29 cellular contexts compared by ENCODE assay signal in genomic region chr15:57726411-57726810, GRCh38. TPM values are rescaled to one million over a fixed set of nuclear protein-coding genes. Genes with fewer than 3 reads are reported as not detected.
DNase-seq lines count a peak whose midpoint lies in the region; ATAC-seq and TF ChIP-seq lines count a peak whose summit lies in the region.
"Had no signal": no experiment of that assay in that cellular context is flagged by ENCODE, and none has a peak within 500 bp of the region (broad histone marks: within the 10 kb centered on the region; RNA-seq: fewer than 3 reads in every experiment).

No MANE protein-coding gene starts in this region.

- no peak overlapping the region for H3K27ac Mint-ChIP-seq in CD8-positive, alpha-beta memory T cell
- H3K27ac Mint-ChIP-seq: activated CD8-positive, alpha-beta T cell treated with anti-CD3 and anti-CD28 coated beads, Interleukin-2, amount 10 ng/mL, durations not matched to agents 7 days and 5 days; CD4-positive, CD25-positive, alpha-beta regulatory T cell; natural killer cell treated with Interleukin-12 subunit alpha and Interleukin-12 subunit beta and Interleukin-15 and Interleukin-18, amount 100 ng/mL, for 72 hours had no signal

- no peak overlapping the region for H3K4me3 Mint-ChIP-seq in CD8-positive, alpha-beta memory T cell
- H3K4me3 Mint-ChIP-seq: activated CD8-positive, alpha-beta T cell treated with anti-CD3 and anti-CD28 coated beads, Interleukin-2, amount 10 ng/mL, durations not matched to agents 7 days and 5 days; CD4-positive, CD25-positive, alpha-beta regulatory T cell; natural killer cell treated with Interleukin-12 subunit alpha and Interleukin-12 subunit beta and Interleukin-15 and Interleukin-18, amount 100 ng/mL, for 72 hours had no signal

- H3K4me1 ChIP-seq in adrenal gland (replicated peaks in 1 of 2), result no peaks in the 10 kb centered on the region
- H3K4me1 ChIP-seq in CD8-positive, alpha-beta memory T cell (ENCODE audit: insufficient read depth, low read length), result no peaks in the 10 kb centered on the region
- H3K4me1 ChIP-seq: colonic mucosa, lower lobe of right lung, Peyer's patch, upper lobe of left lung had no signal

- no peak for TF ChIP-seq CTCF in adrenal gland (IDR thresholded peaks at IDR 0.05)

- no peak overlapping the region for H3K4me3 ChIP-seq in adrenal gland
- no peak overlapping the region for H3K4me3 ChIP-seq in CD8-positive, alpha-beta memory T cell (ENCODE audit: low read length)
- H3K4me3 ChIP-seq: colonic mucosa, lower lobe of right lung, ovary, Peyer's patch, suprapubic skin, upper lobe of left lung had no signal

- H3K9me3 ChIP-seq in adrenal gland (replicated peaks in 1 of 3), result peaks cover 0 to 5% (median 0%) of the 10 kb centered on the region in 3 donors
- H3K9me3 ChIP-seq in CD8-positive, alpha-beta memory T cell (ENCODE audit: low read length), result no peaks in the 10 kb centered on the region
- H3K9me3 ChIP-seq: colonic mucosa, lower lobe of right lung, ovary, Peyer's patch, suprapubic skin, upper lobe of left lung had no signal

- CTCF ChIA-PET in CD8-positive, alpha-beta memory T cell (lab: Charles Lee), result no interaction called here

- intact Hi-C loops in adrenal gland (cut with DNase I), result no loop called here

- H3K36me3 Mint-ChIP-seq in CD8-positive, alpha-beta memory T cell, result peaks cover 10 to 20% (median 12%) of the 10 kb centered on the region in 3 donors
- H3K36me3 Mint-ChIP-seq: natural killer cell treated with Interleukin-12 subunit alpha and Interleukin-12 subunit beta and Interleukin-15 and Interleukin-18, amount 100 ng/mL, for 72 hours had no signal

- POLR2A ChIA-PET in CD8-positive, alpha-beta memory T cell (lab: Charles Lee), result no interaction called here

- WGBS in adrenal gland, 4 donors, result 76 to 96% (median 92%) methylated on average over 3 of the region's 3 CpGs

- no peaks in the 10 kb centered on the region for H3K36me3 ChIP-seq in adrenal gland (replicated peaks in 1 of 2)
- H3K36me3 ChIP-seq in CD8-positive, alpha-beta memory T cell (ENCODE audit: insufficient read depth, low read length), result no peaks in the 10 kb centered on the region
- H3K36me3 ChIP-seq: colonic mucosa, lower lobe of right lung, ovary, Peyer's patch, suprapubic skin, upper lobe of left lung, WERI-Rb-1 had no signal

- no peak for ATAC-seq in GM21360 (IDR thresholded peaks at IDR 0.05; ENCODE audit: unreplicated experiment)
- ATAC-seq: activated CD8-positive, alpha-beta T cell treated with anti-CD3 and anti-CD28 coated beads, Interleukin-2, amount 10 ng/mL, durations not matched to agents 7 days and 5 days; lower lobe of right lung; natural killer cell treated with Interleukin-12 subunit alpha and Interleukin-12 subunit beta and Interleukin-15 and Interleukin-18, amount 100 ng/mL, for 72 hours had no signal

- H3K27me3 ChIP-seq in adrenal gland, result no peaks in the 10 kb centered on the region
- no peaks in the 10 kb centered on the region for H3K27me3 ChIP-seq in CD8-positive, alpha-beta memory T cell (ENCODE audit: insufficient read depth, low read length, poor library complexity, severe bottlenecking)
- H3K27me3 ChIP-seq: colonic mucosa, ovary, Peyer's patch, suprapubic skin, upper lobe of left lung had no signal

- H3K9me3 Mint-ChIP-seq in CD8-positive, alpha-beta memory T cell, result peaks cover 0 to 2% (median 0%) of the 10 kb centered on the region in 5 donors
- H3K9me3 Mint-ChIP-seq: natural killer cell treated with Interleukin-12 subunit alpha and Interleukin-12 subunit beta and Interleukin-15 and Interleukin-18, amount 100 ng/mL, for 72 hours had no signal

- no peak overlapping the region for H3K27ac ChIP-seq in adrenal gland
- no peak overlapping the region for H3K27ac ChIP-seq in CD8-positive, alpha-beta memory T cell (ENCODE audit: low read depth, low read length)
- H3K27ac ChIP-seq: colonic mucosa, HL-60, lower lobe of right lung, ovary, Peyer's patch, suprapubic skin, upper lobe of left lung, WERI-Rb-1 had no signal

- DNase-seq in ACHN (peak; percentile 15), LHCN-M2 (ENCODE audit: low read depth) (peak; percentile 30), astrocyte of the hippocampus (ENCODE audit: low read depth, low spot score) (peak; percentile 14), kidney glomerular epithelial cell (lab: John Stamatoyannopoulos, UW) (peak; percentile 54), adrenal gland (no peak)
- DNase-seq in activated effector memory CD4-positive, alpha-beta T cell treated with anti-CD3 and anti-CD28 coated beads, Interleukin-2, amount 50 U/mL, for 16 hours, result no peak
- DNase-seq in CD8-positive, alpha-beta memory T cell, result no peak
- DNase-seq: activated CD4-positive, alpha-beta T cell treated with anti-CD3 and anti-CD28 coated beads for 4 hours; activated CD8-positive, alpha-beta T cell treated with anti-CD3 and anti-CD28 coated beads, Interleukin-2, amount 10 ng/mL, durations not matched to agents 7 days and 5 days; activated naive CD4-positive, alpha-beta T cell treated with anti-CD3 and anti-CD28 coated beads, Interleukin-2, amount 50 U/mL, for 16 hours; CD4-positive, CD25-positive, alpha-beta regulatory T cell; colonic mucosa; effector CD4-positive, alpha-beta T cell; H7; Karpas-422; lower lobe of right lung; MV-4-11; NCI-H1436; NCI-H446; NCI-H774; ovary; Peyer's patch; stimulated activated naive CD4-positive, alpha-beta T cell treated with Interleukin-2 at 50 U/mL for 16 hours; upper lobe of left lung; WERI-Rb-1 had no signal

- H3K27me3 Mint-ChIP-seq in CD8-positive, alpha-beta memory T cell, result no peaks in the 10 kb centered on the region
- H3K27me3 Mint-ChIP-seq: CD4-positive, CD25-positive, alpha-beta regulatory T cell; natural killer cell treated with Interleukin-12 subunit alpha and Interleukin-12 subunit beta and Interleukin-15 and Interleukin-18, amount 100 ng/mL, for 72 hours had no signal

- TF ChIP-seq POLR2A in adrenal gland (IDR thresholded peaks at IDR 0.05), result no peak

- in situ Hi-C loops in ACHN (cut with HindIII; ENCODE audit: low pct_ligation_motif_present, low pct_unique_long_range_greater_than_20kb, low sequenced_read_pairs), result no loop called here

- peaks cover 0 to 1% (median 0%) of the 10 kb centered on the region in 3 donors for H3K4me1 Mint-ChIP-seq in CD8-positive, alpha-beta memory T cell

RNA-seq across cellular contexts. Expression of gene POLR2M, which starts 19.9 kb away (rescaled TPM):
- total RNA-seq in LHCN-M2 (2014; rRNA removed) (38.5 and 169 TPM in 2 replicates), adrenal gland (100 to 1,000 TPM in 3 of 8 donors, 10 to 100 TPM in 5; 31.6 to 404 (median 95.9) TPM)
- 18.4 TPM for polyA plus RNA-seq in LHCN-M2 (2012)
- polyA plus RNA-seq in adrenal gland, result 10 to 100 TPM; 21.0 to 33.9 (median 28.3) TPM
- 10 to 100 TPM; 57.9 to 72.3 TPM for total RNA-seq in CD8-positive, alpha-beta memory T cell
- polyA plus RNA-seq in CD8-positive, alpha-beta memory T cell, result 51.2 TPM

Comparison
In these comparisons a context has a peak if more than half of its experiments do, and no peak if none do; other contexts are left out.
1. DNase-seq: peak in ACHN (single experiment), LHCN-M2 (single experiment), astrocyte of the hippocampus (single experiment) and kidney glomerular epithelial cell (single experiment); none in adrenal gland (0 of 7), activated effector memory CD4-positive, alpha-beta T cell treated with anti-CD3 and anti-CD28 coated beads, Interleukin-2, amount 50 U/mL, for 16 hours (single experiment) and CD8-positive, alpha-beta memory T cell (0 of 5).